ENCODE assay signal across 18 cellular contexts in genomic region chr2:172922294-172922693, GRCh38.
DNase-seq lines count a peak whose midpoint lies in the region; ATAC-seq, FAIRE-seq and TF ChIP-seq lines count a peak whose summit lies in the region.
"Had no signal": no experiment of that assay in that cellular context is flagged by ENCODE, and none has a peak within 500 bp of the region (broad histone marks: within the 10 kb centered on the region; RNA-seq: fewer than 3 reads in every experiment).

No MANE protein-coding gene starts in this region.

- H3K9ac ChIP-seq in mammary epithelial cell (ENCODE audit: insufficient read depth, low read length): no peak overlapping the region

- peak overlapping the region in 1 of 4 donors; percentile 1 for H3K4me3 ChIP-seq in adrenal gland
- H3K4me3 ChIP-seq in dorsolateral prefrontal cortex: no peak overlapping the region
- no peak overlapping the region for H3K4me3 ChIP-seq in pancreas
- H3K4me3 ChIP-seq in mammary epithelial cell (replicated peaks in 1 of 3; ENCODE audit: insufficient read depth in 1 of 3, low read depth in 2 of 3, low read length in 3 of 3): no peak overlapping the region
- H3K4me3 ChIP-seq: SK-N-MC had no signal

- no peak for FAIRE-seq in pancreas (lab: Jason Lieb, UNC)

- intact Hi-C loops in adrenal gland (cut with DNase I) (no loop called here), dorsolateral prefrontal cortex (cut with DNase I) (no loop called here), pancreas (cut with DNase I) (no loop called here), mammary epithelial cell (cut with micrococcal nuclease) (no loop called here)

- DNase-seq in HT-29 (ENCODE audit: low spot score): peak; percentile 46
- peak in 4 of 7 donors; percentile 37 to 66 (median 51) for DNase-seq in adrenal gland
- no peak for DNase-seq in dorsolateral prefrontal cortex
- DNase-seq in pancreas: no peak
- no peak for DNase-seq in mammary epithelial cell
- no peak for DNase-seq in NCI-H2196 (lab: John Stamatoyannopoulos, UW; ENCODE audit: unreplicated experiment)
- no peak for DNase-seq in SKM-1 (lab: John Stamatoyannopoulos, UW; ENCODE audit: unreplicated experiment)
- DNase-seq: C1 segment of cervical spinal cord; CD8-positive, alpha-beta memory T cell; DND-41; NCI-H1436 treated with DMSO at 0.1 percent for 48 hours; NCI-H2029; NCI-H2171 treated with DMSO at 0.1 percent for 48 hours; NCI-H510A; NCI-H82; OCI-M1; Right ventricle myocardium superior had no signal

- peak; percentile 11 to 67 (median 32) for ATAC-seq in pancreas

- BruUV-seq in mammary epithelial cell (replicated peaks; lab: Mats Ljungman, UMichigan): no TSS peak

- WGBS in adrenal gland, 4 donors: 22 to 44% (median 39%) methylated on average over 3 of the region's 3 CpGs
- WGBS in pancreas, 2 donors: 65 to 66% methylated on average over 3 of the region's 3 CpGs
- WGBS in mammary epithelial cell (ENCODE audit: low coverage, missing lambda C conversion rate): 78% methylated on average over 3 of the region's 3 CpGs

- H3K36me3 ChIP-seq in adrenal gland (replicated peaks in 1 of 2): no peaks in the 10 kb centered on the region
- H3K36me3 ChIP-seq in pancreas: no peaks in the 10 kb centered on the region
- no peaks in the 10 kb centered on the region for H3K36me3 ChIP-seq in mammary epithelial cell (ENCODE audit: insufficient read depth, low read length)

- dilution Hi-C loops in mammary epithelial cell (cut with HindIII; ENCODE audit: low sequenced_read_pairs): no loop called here

- TF ChIP-seq CTCF in adrenal gland (IDR thresholded peaks at IDR 0.05): no peak
- TF ChIP-seq CTCF in dorsolateral prefrontal cortex (IDR thresholded peaks at IDR 0.05 in 54 of 56, conservative IDR thresholded peaks at IDR 0.05 in 2 of 56; ENCODE audit: low read depth in 1 of 56, partially characterized antibody in 56 of 56): no peak
- no peak for TF ChIP-seq CTCF in pancreas (IDR thresholded peaks at IDR 0.05)
- no peak for TF ChIP-seq CTCF in mammary epithelial cell (conservative IDR thresholded peaks at IDR 0.05 in 1 of 2, IDR thresholded peaks at IDR 0.05 in 1 of 2; ENCODE audit: extremely low read depth in 1 of 2, insufficient read depth in 1 of 2, low read depth in 1 of 2, low read length in 2 of 2)

- H3K9me3 ChIP-seq in adrenal gland (replicated peaks in 1 of 3) (no peaks in the 10 kb centered on the region), pancreas (no peaks in the 10 kb centered on the region), mammary epithelial cell (replicated peaks; ENCODE audit: insufficient read depth, low read length) (no peaks in the 10 kb centered on the region)

- H4K20me1 ChIP-seq in mammary epithelial cell (ENCODE audit: insufficient read depth, low read length): no peaks in the 10 kb centered on the region

- peak overlapping the region; percentile 14 to 76 (median 67) for H3K27ac ChIP-seq in adrenal gland
- peak overlapping the region in 55 of 59 donors; percentile 2 to 88 (median 57) for H3K27ac ChIP-seq in dorsolateral prefrontal cortex
- no peak overlapping the region for H3K27ac ChIP-seq in pancreas
- H3K27ac ChIP-seq in mammary epithelial cell (ENCODE audit: insufficient read depth, low read depth, low read length): no peak overlapping the region
- H3K27ac ChIP-seq: SK-N-MC had no signal

- H3K27me3 ChIP-seq in adrenal gland (no peaks in the 10 kb centered on the region), dorsolateral prefrontal cortex (no peaks in the 10 kb centered on the region), pancreas (no peaks in the 10 kb centered on the region), mammary epithelial cell (ENCODE audit: insufficient read depth, low read length) (no peaks in the 10 kb centered on the region)

- H3K4me1 ChIP-seq in adrenal gland (replicated peaks in 1 of 2): peaks cover 34 to 54% of the 10 kb centered on the region in 2 donors
- peaks cover 0 to 11% (median 0%) of the 10 kb centered on the region in 3 donors for H3K4me1 ChIP-seq in pancreas
- H3K4me1 ChIP-seq in mammary epithelial cell (ENCODE audit: insufficient read depth, low read length): no peaks in the 10 kb centered on the region

- CTCF ChIA-PET in mammary epithelial cell (lab: Charles Lee; ENCODE audit: low non-redundant PET): no interaction called here

- H3K79me2 ChIP-seq in mammary epithelial cell (ENCODE audit: insufficient read depth, low read length): no peaks in the 10 kb centered on the region

- no peak overlapping the region for H3K4me2 ChIP-seq in mammary epithelial cell (ENCODE audit: insufficient read depth, low read depth, low read length)

- no peak for TF ChIP-seq POLR2A in adrenal gland (IDR thresholded peaks at IDR 0.05)

- no peak overlapping the region for H2AFZ ChIP-seq in mammary epithelial cell (ENCODE audit: low read depth, low read length)

- in situ Hi-C loops in mammary epithelial cell (cut with MboI; ENCODE audit: low sequenced_read_pairs in 2 of 2): no loop called here

Comparison
In these comparisons a context has a peak if more than half of its experiments do, and no peak if none do; other contexts are left out.
1. DNase-seq: peak in HT-29 (single experiment) and adrenal gland (4 of 7); none in dorsolateral prefrontal cortex (0 of 10), pancreas (0 of 6), mammary epithelial cell (single experiment), NCI-H2196 (single experiment) and SKM-1 (single experiment).
2. H3K27ac ChIP-seq: peak in adrenal gland (5 of 5) and dorsolateral prefrontal cortex (55 of 59); none in pancreas (0 of 4) and mammary epithelial cell (single experiment).